ENCODE assay signal across 22 cellular contexts in genomic region chr5:112221118-112221517, GRCh38.
DNase-seq lines count a peak whose midpoint lies in the region; ATAC-seq and TF ChIP-seq lines count a peak whose summit lies in the region.
"Had no signal": no experiment of that assay in that cellular context is flagged by ENCODE, and none has a peak within 500 bp of the region (broad histone marks: within the 10 kb centered on the region; RNA-seq: fewer than 3 reads in every experiment).

No MANE protein-coding gene starts in this region.

- H4K20me1 ChIP-seq in SK-N-SH (ENCODE audit: insufficient read depth): no peaks in the 10 kb centered on the region

- 45% methylated on average over 2 of the region's 2 CpGs for WGBS in SK-N-SH (ENCODE audit: low lambda C conversion rate)
- 26 to 36% (median 31%) methylated on average over 2 of the region's 2 CpGs for WGBS in psoas muscle, 3 donors

- H3K36me3 Mint-ChIP-seq in Calu3 (ENCODE audit: insufficient read depth, unreplicated experiment): peaks cover 4% of the 10 kb centered on the region
- H3K36me3 Mint-ChIP-seq: CD8-positive, alpha-beta memory T cell; IgD-negative memory B cell had no signal

- TF ChIP-seq EP300 in SK-N-SH (IDR thresholded peaks at IDR 0.05; ENCODE audit: borderline replicate concordance in 1 of 2, low read depth in 1 of 2, low read length in 1 of 2): no peak

- DNase-seq in SK-N-SH (no peak), Calu3 (no peak), left lung (no peak), psoas muscle (no peak), DMS153 (lab: John Stamatoyannopoulos, UW) (no peak), cerebellar nuclear complex (lab: John Stamatoyannopoulos, UW) (no peak)
- DNase-seq in activated T-cell treated with anti-CD3 and anti-CD28 coated beads, Interleukin-2, amount 50 U/mL, for 1 hour: no peak
- DNase-seq: CD8-positive, alpha-beta memory T cell; EL; GF-D8; Karpas-422; MV-4-11; NCI-H1694; NCI-H2081; NCI-H2171; NCI-H345; NCI-H524 treated with DMSO at 0.1 percent for 48 hours; Peyer's patch had no signal

- no peak overlapping the region for H3K9ac ChIP-seq in SK-N-SH

- POLR2A ChIA-PET in SK-N-SH (lab: Yijun Ruan, JAX): no interaction called here

- H3K36me3 ChIP-seq in SK-N-SH (replicated peaks in 1 of 2; ENCODE audit: control insufficient read depth in 1 of 2, insufficient read depth in 2 of 2, low read length in 1 of 2) (no peaks in the 10 kb centered on the region), left lung (no peaks in the 10 kb centered on the region), psoas muscle (ENCODE audit: insufficient read depth in 1 of 2, low read depth in 1 of 2) (no peaks in the 10 kb centered on the region)
- H3K36me3 ChIP-seq: Peyer's patch had no signal

- H3K9me3 ChIP-seq in SK-N-SH (no peaks in the 10 kb centered on the region), left lung (no peaks in the 10 kb centered on the region), psoas muscle (no peaks in the 10 kb centered on the region)
- H3K9me3 ChIP-seq: Peyer's patch had no signal

- no peaks in the 10 kb centered on the region for H3K4me1 ChIP-seq in SK-N-SH (ENCODE audit: control insufficient read depth in 1 of 2, insufficient read depth in 2 of 2, low read depth in 1 of 2, low read length in 1 of 2)
- no peaks in the 10 kb centered on the region for H3K4me1 ChIP-seq in left lung
- peaks cover 6% of the 10 kb centered on the region for H3K4me1 ChIP-seq in psoas muscle

- peak overlapping the region; percentile 7 for H3K27ac Mint-ChIP-seq in Calu3 (ENCODE audit: unreplicated experiment)
- H3K27ac Mint-ChIP-seq: CD8-positive, alpha-beta memory T cell; IgD-negative memory B cell had no signal

- H3K27me3 Mint-ChIP-seq in Calu3 (ENCODE audit: unreplicated experiment): no peaks in the 10 kb centered on the region

- no peaks in the 10 kb centered on the region for H3K9me2 ChIP-seq in SK-N-SH

- H3K4me3 ChIP-seq in SK-N-SH (ENCODE audit: low read depth in 2 of 2, low read length in 1 of 2) (no peak overlapping the region), left lung (no peak overlapping the region), psoas muscle (no peak overlapping the region)
- H3K4me3 ChIP-seq: Peyer's patch had no signal

- ATAC-seq in SK-N-SH treated with all-trans-retinoic acid at 6 μM for 48 hours (peak; percentile 43; the same call in 1 of the 3 replicates), left lung (peak; percentile 55), psoas muscle (peak in 3 of 4 donors; percentile 64 to 71 (median 68))

- no TSS peak for BruUV-seq in Calu3 (replicated peaks; lab: Mats Ljungman, UMichigan)

- CTCF ChIA-PET in SK-N-SH (lab: Yijun Ruan, JAX) (interaction anchor here (1.3 to 2.9 kb wide), 2 partner anchors 10 to 199 kb away, joined by 3 to 16 read pairs; no protein-coding TSS in a partner anchor), Calu3 (lab: Charles Lee) (interaction anchor here (0.8 to 2.0 kb wide), 5 partner anchors 9 to 271 kb away, joined by 3 to 10 read pairs (median 4); partner anchors contain the start of gene EPB41L4A)

- no peak for TF ChIP-seq CTCF in SK-N-SH (IDR thresholded peaks at IDR 0.05)
- TF ChIP-seq CTCF in Calu3 (IDR thresholded peaks at IDR 0.05; ENCODE audit: unreplicated experiment): no peak
- no peak for TF ChIP-seq CTCF in left lung (IDR thresholded peaks at IDR 0.05)
- TF ChIP-seq CTCF in psoas muscle (IDR thresholded peaks at IDR 0.05): no peak

- H3F3A ChIP-seq in SK-N-SH (replicated peaks; ENCODE audit: insufficient read depth): no peaks in the 10 kb centered on the region

- H3K4me1 Mint-ChIP-seq in Calu3 (ENCODE audit: low read depth, unreplicated experiment): peaks cover 41% of the 10 kb centered on the region
- H3K4me1 Mint-ChIP-seq: CD8-positive, alpha-beta memory T cell; IgD-negative memory B cell had no signal

- intact Hi-C loops in Calu3 (cut with micrococcal nuclease; ENCODE audit: unreplicated experiment) (no loop called here), left lung (cut with DNase I) (loop anchor here in 1 of 2 donors (10.0 kb wide), 1 partner anchor 194 kb away; the partner anchor contains the start of gene EPB41L4A), psoas muscle (cut with DNase I) (no loop called here)

- H3K27ac ChIP-seq in SK-N-SH (ENCODE audit: low read depth in 2 of 2, low read length in 1 of 2) (no peak overlapping the region), left lung (no peak overlapping the region), psoas muscle (no peak overlapping the region)
- H3K27ac ChIP-seq: 22Rv1, C4-2B, Peyer's patch had no signal

- H3K4me2 ChIP-seq in SK-N-SH: no peak overlapping the region

- H3K4me3 Mint-ChIP-seq in Calu3 (ENCODE audit: low read depth, unreplicated experiment): no peak overlapping the region
- H3K4me3 Mint-ChIP-seq: CD8-positive, alpha-beta memory T cell; IgD-negative memory B cell had no signal

- no peaks in the 10 kb centered on the region for H3K79me2 ChIP-seq in SK-N-SH (ENCODE audit: insufficient read depth)

- no peak overlapping the region for H2AFZ ChIP-seq in SK-N-SH (ENCODE audit: low read depth)

- no peaks in the 10 kb centered on the region for H3K9me3 Mint-ChIP-seq in Calu3 (ENCODE audit: low read depth, unreplicated experiment)
- H3K9me3 Mint-ChIP-seq: CD8-positive, alpha-beta memory T cell; IgD-negative memory B cell had no signal

- no peaks in the 10 kb centered on the region; the same call in 1 of the 2 replicates for H3K27me3 ChIP-seq in SK-N-SH (ENCODE audit: insufficient read depth)
- no peaks in the 10 kb centered on the region for H3K27me3 ChIP-seq in left lung
- H3K27me3 ChIP-seq in psoas muscle (ENCODE audit: insufficient read depth in 3 of 3, low read length in 2 of 3): no peaks in the 10 kb centered on the region
- H3K27me3 ChIP-seq: Peyer's patch had no signal

- no peak for TF ChIP-seq RAD21 in SK-N-SH (IDR thresholded peaks at IDR 0.05; ENCODE audit: low read length)

TF ChIP-seq in SK-N-SH treated with all-trans-retinoic acid at 6 μM for 48 hours, 23 proteins besides CTCF, POLR2A, EP300 and RAD21 (continues in another document):
- TF ChIP-seq POU6F1 (CRISPR knock-in tag; IDR thresholded peaks at IDR 0.05; ENCODE audit: borderline replicate concordance, low read depth): no peak
- no peak for TF ChIP-seq ZNF70 (CRISPR knock-in tag; IDR thresholded peaks at IDR 0.05)
- no peak for TF ChIP-seq SNAI2 (CRISPR knock-in tag; IDR thresholded peaks at IDR 0.05)
- TF ChIP-seq TOX (CRISPR knock-in tag; IDR thresholded peaks at IDR 0.05; ENCODE audit: borderline replicate concordance): no peak

TF ChIP-seq in SK-N-SH, 30 proteins besides CTCF, POLR2A, EP300 and RAD21:
- no peak for TF ChIP-seq NFIC (IDR thresholded peaks at IDR 0.05; ENCODE audit: borderline replicate concordance)
- no peak for TF ChIP-seq FOXM1 (IDR thresholded peaks at IDR 0.05; ENCODE audit: low read depth)
- no peak for TF ChIP-seq RFX5 (IDR thresholded peaks at IDR 0.05; ENCODE audit: low read length)
- no peak for TF ChIP-seq JUND (IDR thresholded peaks at IDR 0.05)
